8 cellular contexts compared by ENCODE assay signal in the genomic region with DNA sequence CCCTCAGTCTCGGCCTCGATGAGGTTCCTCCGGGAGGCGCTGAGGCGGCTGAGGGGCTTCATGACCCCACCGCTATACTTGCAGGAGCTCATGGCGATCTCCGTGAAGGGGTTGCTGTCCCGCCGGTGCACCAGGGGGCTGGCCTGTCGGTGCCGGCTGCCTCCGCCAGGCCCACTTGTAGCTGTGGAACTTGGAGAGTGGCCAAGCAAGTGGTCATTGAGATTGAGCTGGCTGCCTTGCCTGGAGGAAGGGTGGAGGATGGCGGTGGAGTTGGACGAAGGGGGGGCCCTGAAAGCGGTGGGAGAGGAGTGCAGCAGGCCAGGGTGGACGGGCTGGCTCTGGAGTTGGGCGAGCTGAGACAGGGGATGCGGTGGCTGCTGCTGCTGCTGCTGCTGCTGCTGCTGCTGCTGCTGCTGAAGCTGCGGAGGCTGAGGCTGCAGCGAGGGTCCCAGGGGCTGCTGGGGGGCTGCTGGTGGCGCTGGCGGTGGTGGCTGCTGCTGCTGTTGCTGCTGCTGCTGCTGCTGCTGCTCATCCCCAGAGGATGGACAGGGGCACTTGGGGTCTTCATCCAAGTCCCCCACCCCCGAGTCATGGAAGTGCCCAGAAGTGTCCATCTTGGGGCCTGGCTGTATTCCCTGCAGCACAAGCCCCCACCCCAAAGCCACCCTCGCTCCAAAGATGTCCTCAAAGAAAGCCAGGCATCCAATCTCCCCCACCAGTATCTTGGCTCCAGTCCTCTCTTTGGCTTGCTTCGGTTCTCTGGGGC. TPM values are rescaled to one million over a fixed set of nuclear protein-coding genes. Genes with fewer than 3 reads are reported as not detected.
A peak's percentile ranks its signal among the peaks of the same experiment; 100 is the strongest.
DNase-seq lines count a peak whose midpoint lies in the region; ATAC-seq and TF ChIP-seq lines count a peak whose summit lies in the region.

No MANE protein-coding gene starts in this region.

- H3K9me3 ChIP-seq in OCI-LY1 (ENCODE audit: low read length) (no peaks in the 10 kb centered on the region), psoas muscle (no peaks in the 10 kb centered on the region)
- H3K9me3 ChIP-seq in effector memory CD4-positive, alpha-beta T cell (ENCODE audit: control insufficient read depth, low read length) = no peaks in the 10 kb centered on the region

- no peaks in the 10 kb centered on the region for H3F3A ChIP-seq in OCI-LY1 (ENCODE audit: insufficient read depth, low read length)

- peak overlapping the region; percentile 18; the same call in 1 of the 2 replicates for H3K9ac ChIP-seq in OCI-LY1 (ENCODE audit: low read length)

- H2AFZ ChIP-seq in OCI-LY1 (ENCODE audit: low read length) = no peak overlapping the region

- H3K27ac ChIP-seq in OCI-LY1 (ENCODE audit: low read depth, low read length, poor library complexity, severe bottlenecking) (no peak overlapping the region), psoas muscle (peak overlapping the region; percentile 96)
- H3K27ac ChIP-seq in effector memory CD4-positive, alpha-beta T cell (ENCODE audit: insufficient read depth, low read length, poor library complexity, severe bottlenecking) = no peak overlapping the region

- H3K27me3 ChIP-seq in OCI-LY1 (ENCODE audit: insufficient read depth, low read length) (no peaks in the 10 kb centered on the region), psoas muscle (ENCODE audit: insufficient read depth in 3 of 3, low read length in 2 of 3) (no peaks in the 10 kb centered on the region)
- peaks cover 14% of the 10 kb centered on the region for H3K27me3 ChIP-seq in effector memory CD4-positive, alpha-beta T cell (replicated peaks; ENCODE audit: control insufficient read depth, insufficient read depth, low read length, poor library complexity, severe bottlenecking)

- peaks cover 58% of the 10 kb centered on the region for H3K4me1 ChIP-seq in OCI-LY1 (ENCODE audit: insufficient read depth, low read length, severe bottlenecking)
- peaks cover 22% of the 10 kb centered on the region for H3K4me1 ChIP-seq in psoas muscle
- peaks cover 6% of the 10 kb centered on the region for H3K4me1 ChIP-seq in effector memory CD4-positive, alpha-beta T cell (ENCODE audit: control insufficient read depth, insufficient read depth, low read length, poor library complexity, severe bottlenecking)

- no peaks in the 10 kb centered on the region for H3K9me2 ChIP-seq in OCI-LY1 (ENCODE audit: low read depth, low read length)

- intact Hi-C loops in psoas muscle (cut with DNase I) = loop anchor here (5.0 kb wide), 3 partner anchors 62 to 312 kb away; a partner anchor contains a TSS

- 5 to 6% (median 6%) methylated on average over 21 to 26 of the region's 26 CpGs for WGBS in psoas muscle, 3 donors

- H3K4me2 ChIP-seq in OCI-LY1 (ENCODE audit: low read length) = peak overlapping the region; percentile 69

- H3K4me3 ChIP-seq in GM12865 (ENCODE audit: low read depth, low read length) (peak overlapping the region; percentile 26), OCI-LY1 (ENCODE audit: low read depth, low read length, poor library complexity, severe bottlenecking) (peak overlapping the region; percentile 48), fibroblast of the aortic adventitia (ENCODE audit: low read depth, low read length) (peak overlapping the region; percentile 40), psoas muscle (peak overlapping the region; percentile 91)
- H3K4me3 ChIP-seq in effector memory CD4-positive, alpha-beta T cell (ENCODE audit: insufficient read depth, low read depth, low read length, poor library complexity, severe bottlenecking) = no peak overlapping the region

- H3K36me3 ChIP-seq in OCI-LY1 (ENCODE audit: insufficient read depth, low read length) (no peaks in the 10 kb centered on the region), psoas muscle (ENCODE audit: insufficient read depth in 1 of 2, low read depth in 1 of 2) (no peaks in the 10 kb centered on the region)
- H3K36me3 ChIP-seq in effector memory CD4-positive, alpha-beta T cell (ENCODE audit: control insufficient read depth, insufficient read depth, low read length) = no peaks in the 10 kb centered on the region

- peak; percentile 17 to 50 (median 38) for ATAC-seq in psoas muscle
- ATAC-seq in GM21526 (IDR thresholded peaks at IDR 0.05; ENCODE audit: low FRiP score, unreplicated experiment) = no peak
- no peak for ATAC-seq in GM21381 (IDR thresholded peaks at IDR 0.05; ENCODE audit: unreplicated experiment)
- ATAC-seq in HG02763 (IDR thresholded peaks at IDR 0.05; ENCODE audit: unreplicated experiment) = no peak

- H4K20me1 ChIP-seq in OCI-LY1 (ENCODE audit: insufficient read depth, low read length) = no peaks in the 10 kb centered on the region

- TF ChIP-seq CTCF in GM12865 (IDR thresholded peaks at IDR 0.05; ENCODE audit: insufficient read depth, low read depth, low read length, missing control alignments) = no peak
- no peak for TF ChIP-seq CTCF in OCI-LY1 (IDR thresholded peaks at IDR 0.05; ENCODE audit: low read length)
- TF ChIP-seq CTCF in fibroblast of the aortic adventitia (IDR thresholded peaks at IDR 0.05; ENCODE audit: insufficient read depth, low read length) = no peak
- TF ChIP-seq CTCF in psoas muscle (IDR thresholded peaks at IDR 0.05) = no peak

- no peaks in the 10 kb centered on the region for H3K79me2 ChIP-seq in OCI-LY1 (ENCODE audit: insufficient read depth, low read length)

- DNase-seq in GM12865 (ENCODE audit: low read depth) (no peak), fibroblast of the aortic adventitia (ENCODE audit: low read depth) (peak; percentile 53), psoas muscle (peak; percentile 52 to 78)
- DNase-seq in effector memory CD4-positive, alpha-beta T cell = no peak

RNA-seq across cellular contexts. Expression of a gene that starts 0.5 kb away (rescaled TPM):
- 0.09 and 0.25 TPM in 2 replicates for total RNA-seq in fibroblast of the aortic adventitia (ENCODE audit: low replicate concordance)
- total RNA-seq in psoas muscle = 10 to 100 TPM; 11.8 to 60.9 (median 17.4) TPM
- 1 to 10 TPM; 2.5 to 7.5 (median 3.7) TPM for polyA plus RNA-seq in psoas muscle

Comparison
In these comparisons a context has a peak if more than half of its experiments do, and no peak if none do; other contexts are left out.
1. DNase-seq: peak in fibroblast of the aortic adventitia (single experiment) and psoas muscle (2 of 2); none in GM12865 (single experiment) and effector memory CD4-positive, alpha-beta T cell (0 of 3).
2. ATAC-seq: peak in psoas muscle (4 of 4); none in GM21526 (single experiment), GM21381 (single experiment) and HG02763 (single experiment).
3. RNA of a gene that starts 0.5 kb away (total RNA-seq): 11.8 to 60.9 TPM in psoas muscle; 0.09 to 0.25 TPM in fibroblast of the aortic adventitia; every median in the first group is over 10 times any median in the second.